Comparison of ENCODE assay signal across 24 cellular contexts in the genomic region with DNA sequence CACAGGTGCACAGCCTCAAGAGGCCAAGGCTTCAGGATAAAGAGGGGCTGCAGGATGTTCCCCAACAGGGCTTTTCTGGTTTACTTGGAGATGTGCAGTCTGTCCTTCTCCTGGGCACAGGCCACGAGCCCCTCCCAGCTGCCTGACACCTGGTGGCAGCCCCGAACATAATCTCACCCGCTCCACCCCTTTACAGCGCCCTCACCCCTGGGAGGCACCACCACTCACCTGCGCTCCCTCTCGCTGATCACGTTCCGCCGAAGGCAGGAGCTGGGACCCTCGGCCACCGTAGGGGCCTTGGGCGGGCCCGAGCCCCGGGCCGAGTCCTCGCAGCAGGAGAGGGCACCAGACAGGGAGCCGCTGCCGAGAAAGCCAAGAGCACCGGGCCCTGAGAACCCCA. TPM values are rescaled to one million over a fixed set of nuclear protein-coding genes. Genes with fewer than 3 reads are reported as not detected.
DNase-seq lines count a peak whose midpoint lies in the region; TF ChIP-seq lines count a peak whose summit lies in the region.
"Had no signal": no experiment of that assay in that cellular context is flagged by ENCODE, and none has a peak within 500 bp of the region (broad histone marks: within the 10 kb centered on the region; RNA-seq: fewer than 3 reads in every experiment).

No MANE protein-coding gene starts in this region.

- no peak overlapping the region for H4K91ac ChIP-seq in H9 (ENCODE audit: insufficient read length, low read depth, low read length)

- TF ChIP-seq EP300 in SK-N-SH (IDR thresholded peaks at IDR 0.05; ENCODE audit: borderline replicate concordance in 1 of 2, low read depth in 1 of 2, low read length in 1 of 2): no peak

- H3K4me3 ChIP-seq in WERI-Rb-1 (ENCODE audit: low read depth, low read length) (no peak overlapping the region), SK-N-SH (ENCODE audit: low read depth in 2 of 2, low read length in 1 of 2) (no peak overlapping the region)
- H3K4me3 ChIP-seq: GM12878, MG63 had no signal

- H3K23me2 ChIP-seq in H9 (ENCODE audit: insufficient read length, low read depth, low read length, poor library complexity, severe bottlenecking): no peaks in the 10 kb centered on the region

- TF ChIP-seq CTCF in H9 (conservative IDR thresholded peaks at IDR 0.05) (peak; percentile 37; the same call in 2 of the 3 replicates), WERI-Rb-1 (IDR thresholded peaks at IDR 0.05; ENCODE audit: low read depth, low read length) (peak; percentile 56), SK-N-SH (IDR thresholded peaks at IDR 0.05) (no peak)

- H2BK15ac ChIP-seq in H9 (ENCODE audit: low read depth, low read length): no peak overlapping the region

- no peak overlapping the region for H3K4me3 Mint-ChIP-seq in H9
- H3K4me3 Mint-ChIP-seq: IgD-negative memory B cell had no signal

- no peak overlapping the region for H3K4me2 ChIP-seq in H9 (ENCODE audit: insufficient read depth, insufficient read length, low read length)
- H3K4me2 ChIP-seq in SK-N-SH: no peak overlapping the region

- no peak overlapping the region for H2BK5ac ChIP-seq in H9 (ENCODE audit: insufficient read length, low read length)

- no peaks in the 10 kb centered on the region for H3K36me3 Mint-ChIP-seq in H9 (ENCODE audit: insufficient read depth in 1 of 3, low read depth in 3 of 3)
- H3K36me3 Mint-ChIP-seq: IgD-negative memory B cell had no signal

- H3K27ac Mint-ChIP-seq in H9: no peak overlapping the region
- H3K27ac Mint-ChIP-seq: IgD-negative memory B cell had no signal

- H2BK120ac ChIP-seq in H9 (ENCODE audit: low read depth, low read length, poor library complexity, severe bottlenecking): no peak overlapping the region

- TF ChIP-seq RAD21 in SK-N-SH (IDR thresholded peaks at IDR 0.05; ENCODE audit: low read length): no peak

- no peak overlapping the region for H2BK20ac ChIP-seq in H9 (ENCODE audit: low read depth, low read length, poor library complexity, severe bottlenecking)

- H3K79me2 ChIP-seq in H9 (ENCODE audit: insufficient read depth, low read length) (no peaks in the 10 kb centered on the region), SK-N-SH (ENCODE audit: insufficient read depth) (no peaks in the 10 kb centered on the region)

- no peak overlapping the region for H3K56ac ChIP-seq in H9 (ENCODE audit: insufficient read length, low read depth, low read length)

- H3K4me1 ChIP-seq in H9 (ENCODE audit: insufficient read depth, low read length): no peaks in the 10 kb centered on the region
- H3K4me1 ChIP-seq in SK-N-SH (ENCODE audit: control insufficient read depth in 1 of 2, insufficient read depth in 2 of 2, low read depth in 1 of 2, low read length in 1 of 2): peaks cover 0 to 4% of the 10 kb centered on the region in 2 experiments; a peak in 1 of 4 replicates

- POLR2A ChIA-PET in SK-N-SH (lab: Yijun Ruan, JAX): no interaction called here

- H3F3A ChIP-seq in SK-N-SH (replicated peaks; ENCODE audit: insufficient read depth): no peaks in the 10 kb centered on the region

- H4K5ac ChIP-seq in H9 (ENCODE audit: insufficient read length, low read depth, low read length): no peak overlapping the region

- peak; percentile 7 for DNase-seq in NCI-H510A treated with DMSO at 0.1 percent for 48 hours (lab: John Stamatoyannopoulos, UW)
- no peak for DNase-seq in NCI-H510A (lab: John Stamatoyannopoulos, UW)
- DNase-seq in H9: peak; percentile 56
- peak; percentile 23 for DNase-seq in WERI-Rb-1
- DNase-seq in iPS-NIHi7 (ENCODE audit: extremely low spot score): peak; percentile 48
- DNase-seq in islet precursor cell: no peak
- no peak for DNase-seq in nucleus accumbens (lab: John Stamatoyannopoulos, UW)
- DNase-seq in SK-N-SH: no peak
- DNase-seq: 8988T; COR-L47; GF-D8; GOT3; Kasumi-1; MG63; NCI-H1048; NCI-H1436 treated with DMSO at 0.1 percent for 48 hours; NCI-H2029; NCI-H2171 treated with DMSO at 0.1 percent for 48 hours; NCI-H446; NK-92 treated with Interleukin-12 subunit alpha and Interleukin-12 subunit beta, amount 100 ng/mL, for 24 hours; Right ventricle myocardium superior had no signal

- no peak overlapping the region for H2BK12ac ChIP-seq in H9 (ENCODE audit: insufficient read length, low read depth, low read length)

- no peaks in the 10 kb centered on the region for H3K9me2 ChIP-seq in SK-N-SH

- no peaks in the 10 kb centered on the region for H3K79me1 ChIP-seq in H9 (ENCODE audit: insufficient read depth, low read depth, low read length, poor library complexity, severe bottlenecking)

- no peaks in the 10 kb centered on the region for H4K20me1 ChIP-seq in H9 (ENCODE audit: control insufficient read depth, insufficient read depth, insufficient read length)
- no peaks in the 10 kb centered on the region for H4K20me1 ChIP-seq in SK-N-SH (ENCODE audit: insufficient read depth)

- no peak overlapping the region for H3K23ac ChIP-seq in H9 (ENCODE audit: insufficient read length, low read depth, low read length)

- peaks cover 17% of the 10 kb centered on the region for H3K27me3 Mint-ChIP-seq in H9 (ENCODE audit: low read depth)

- H3K18ac ChIP-seq in H9 (ENCODE audit: insufficient read length, low read depth, low read length): no peak overlapping the region

- H3K14ac ChIP-seq in H9 (ENCODE audit: insufficient read depth, low read length): peak overlapping the region; percentile 27; the same call in 1 of the 2 replicates

- H3K4me1 Mint-ChIP-seq in H9: peaks cover 5 to 9% of the 10 kb centered on the region in 2 experiments; a peak in 3 of 4 replicates

- no CpG with 5 or more reads among the region's 19 CpGs for WGBS in H9 (ENCODE audit: extremely low coverage, insufficient read length, low lambda C conversion rate)
- WGBS in SK-N-SH (ENCODE audit: low lambda C conversion rate): 65% methylated on average over 5 of the region's 19 CpGs

- no peaks in the 10 kb centered on the region; the same call in 1 of the 2 replicates for H3K27me3 ChIP-seq in H9 (ENCODE audit: insufficient read depth, low read length)
- H3K27me3 ChIP-seq in WERI-Rb-1 (ENCODE audit: insufficient read depth, low read depth, severe bottlenecking): no peaks in the 10 kb centered on the region
- no peaks in the 10 kb centered on the region for H3K27me3 ChIP-seq in SK-N-SH (ENCODE audit: insufficient read depth)
- H3K27me3 ChIP-seq: MG63 had no signal

- no peak overlapping the region for H4K8ac ChIP-seq in H9 (replicated peaks; ENCODE audit: insufficient read length, low read depth, low read length)

- H2AK5ac ChIP-seq in H9 (ENCODE audit: insufficient read length, low read length): no peak overlapping the region

- H3K36me3 ChIP-seq in WERI-Rb-1 (no peaks in the 10 kb centered on the region), SK-N-SH (replicated peaks in 1 of 2; ENCODE audit: control insufficient read depth in 1 of 2, insufficient read depth in 2 of 2, low read length in 1 of 2) (no peaks in the 10 kb centered on the region)
- H3K36me3 ChIP-seq: MG63 had no signal

- no peak overlapping the region for H3T11ph ChIP-seq in H9 (ENCODE audit: low read length)

- H2AFZ ChIP-seq in H9 (ENCODE audit: low read length): no peak overlapping the region
- H2AFZ ChIP-seq in SK-N-SH (ENCODE audit: low read depth): no peak overlapping the region

- H3K9me3 ChIP-seq in H9 (ENCODE audit: control insufficient read depth, low read depth, low read length): no peaks in the 10 kb centered on the region
- H3K9me3 ChIP-seq in WERI-Rb-1 (ENCODE audit: severe bottlenecking): no peaks in the 10 kb centered on the region
- no peaks in the 10 kb centered on the region for H3K9me3 ChIP-seq in SK-N-SH
- H3K9me3 ChIP-seq: MG63 had no signal

- H3K9ac ChIP-seq in H9 (ENCODE audit: extremely low read depth, insufficient read length, low read length) (no peak overlapping the region), SK-N-SH (no peak overlapping the region)

- H3K27ac ChIP-seq in H9 (ENCODE audit: insufficient read length, low read depth, low read length) (no peak overlapping the region), WERI-Rb-1 (no peak overlapping the region), SK-N-SH (ENCODE audit: low read depth in 2 of 2, low read length in 1 of 2) (no peak overlapping the region)

- CTCF ChIA-PET in SK-N-SH (lab: Yijun Ruan, JAX): no interaction called here

- H3K4ac ChIP-seq in H9 (ENCODE audit: low read depth, low read length): no peak overlapping the region

- H3K9me3 Mint-ChIP-seq in H9: no peaks in the 10 kb centered on the region

TF ChIP-seq in SK-N-SH, 30 proteins besides CTCF, POLR2A, EP300 and RAD21:
- TF ChIP-seq FOSL2 (IDR thresholded peaks at IDR 0.05; ENCODE audit: borderline replicate concordance, low read depth) (no peak), POLR2AphosphoS5 (IDR thresholded peaks at IDR 0.05; ENCODE audit: low read depth, low read length) (no peak)

RNA-seq across cellular contexts. Expression of a gene that starts 0.5 kb away (rescaled TPM):
- total RNA-seq in H9 (2021): not detected in 2 replicates
- not detected in 2 replicates for polyA plus RNA-seq in SK-N-SH (2012; rRNA removed)
- polyA plus RNA-seq in SK-N-SH (2012; cell fraction: cytosol; rRNA removed): not detected in 2 replicates
- polyA plus RNA-seq in SK-N-SH (2012; cell fraction: nucleus; rRNA removed): not detected in 2 replicates
- total RNA-seq: GM12878, Right ventricle myocardium superior had no signal
- polyA plus RNA-seq: AG04450, GM12878, IgD-negative memory B cell had no signal

RNA-seq across cellular contexts. Expression of a gene that starts 3.2 kb away (rescaled TPM):
- 0.64 and 0.68 TPM in 2 replicates for total RNA-seq in H9 (2021)
- 0.08 and 0.26 TPM in 2 replicates for polyA plus RNA-seq in SK-N-SH (2012; rRNA removed)
- 0.15 and 0.31 TPM in 2 replicates for polyA plus RNA-seq in SK-N-SH (2012; cell fraction: cytosol; rRNA removed)
- polyA plus RNA-seq in SK-N-SH (2012; cell fraction: nucleus; rRNA removed): 0.89 and 1.3 TPM in 2 replicates
- total RNA-seq: GM12878 had no signal
- polyA plus RNA-seq: AG04450, GM12878, IgD-negative memory B cell had no signal

RNA-seq across cellular contexts. Expression of a gene that starts 35.7 kb away (rescaled TPM):
- total RNA-seq in H9 (2021): 0.52 and 0.72 TPM in 2 replicates
- polyA plus RNA-seq in SK-N-SH (2012; rRNA removed): not detected in 2 replicates
- polyA plus RNA-seq in SK-N-SH (2012; cell fraction: cytosol; rRNA removed): not detected in 2 replicates
- not detected in 2 replicates for polyA plus RNA-seq in SK-N-SH (2012; cell fraction: nucleus; rRNA removed)
- total RNA-seq: GM12878, Right ventricle myocardium superior had no signal
- polyA plus RNA-seq: AG04450, GM12878, IgD-negative memory B cell had no signal

RNA-seq across cellular contexts. Expression of a gene that starts 59.4 kb away (rescaled TPM):
- not detected in 2 replicates for total RNA-seq in H9 (2021)
- polyA plus RNA-seq in SK-N-SH (2012; rRNA removed): not detected in 2 replicates
- not detected in 2 replicates for polyA plus RNA-seq in SK-N-SH (2012; cell fraction: cytosol; rRNA removed)
- polyA plus RNA-seq in SK-N-SH (2012; cell fraction: nucleus; rRNA removed): not detected in 2 replicates
- total RNA-seq: GM12878, Right ventricle myocardium superior had no signal
- polyA plus RNA-seq: AG04450, GM12878, IgD-negative memory B cell had no signal

Comparison
In these comparisons a context has a peak if more than half of its experiments do, and no peak if none do; other contexts are left out.
1. DNase-seq: peak in NCI-H510A treated with DMSO at 0.1 percent for 48 hours (single experiment), H9 (single experiment), WERI-Rb-1 (single experiment) and iPS-NIHi7 (single experiment); none in NCI-H510A (single experiment), islet precursor cell (single experiment), nucleus accumbens (0 of 56) and SK-N-SH (single experiment).